In the genomic region with DNA sequence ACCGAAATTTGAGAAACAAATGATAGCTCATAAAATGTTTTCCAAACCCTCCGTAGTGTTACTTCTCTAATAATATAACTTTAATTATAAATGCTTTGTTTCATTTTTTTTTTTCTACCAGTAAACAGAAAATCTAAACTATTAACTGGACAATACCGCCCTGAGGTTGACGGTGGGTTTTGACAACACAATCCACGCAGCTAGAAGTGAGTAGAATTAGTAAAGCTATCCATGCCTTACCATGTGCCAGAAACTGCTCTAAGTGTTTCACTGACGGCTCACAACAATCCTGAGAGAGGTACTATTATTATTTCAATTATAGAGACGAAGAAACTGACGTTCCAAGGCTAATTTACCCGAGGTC, we compare ENCODE assay signal across 8 cellular contexts. TPM values are rescaled to one million over a fixed set of nuclear protein-coding genes. Genes with fewer than 3 reads are reported as not detected.
DNase-seq lines count a peak whose midpoint lies in the region; ATAC-seq, FAIRE-seq and TF ChIP-seq lines count a peak whose summit lies in the region.

No MANE protein-coding gene starts in this region.

- no peaks in the 10 kb centered on the region for H4K20me1 ChIP-seq in H1 (replicated peaks in 1 of 2; ENCODE audit: control insufficient read depth in 1 of 2, insufficient read depth in 2 of 2, low read length in 2 of 2)

- H3K36me3 ChIP-seq in H1 (ENCODE audit: control insufficient read depth in 2 of 4, insufficient read depth in 4 of 4, low read length in 3 of 4) (no peaks in the 10 kb centered on the region), neuron (ENCODE audit: insufficient read depth, low read length) (no peaks in the 10 kb centered on the region)

- peak overlapping the region; percentile 98 for H3K4me3 ChIP-seq in GM12864 (ENCODE audit: low read depth, low read length)
- H3K4me3 ChIP-seq in LNCaP clone FGC (ENCODE audit: low read depth, low read length) = peak overlapping the region; percentile 91
- peak overlapping the region; percentile 70 to 93 (median 88) for H3K4me3 ChIP-seq in H1 (ENCODE audit: extremely low read depth in 1 of 4, insufficient read depth in 2 of 4, low read depth in 3 of 4, low read length in 4 of 4)
- peak overlapping the region; percentile 97 for H3K4me3 ChIP-seq in neuron (ENCODE audit: low read length)

- H3K4me2 ChIP-seq in H1 (ENCODE audit: insufficient read depth in 1 of 2, low read depth in 2 of 2, low read length in 2 of 2) = peak overlapping the region; percentile 72 to 79

- no peak overlapping the region for H3K14ac ChIP-seq in H1 (ENCODE audit: insufficient read length)

- H3K18ac ChIP-seq in H1 (ENCODE audit: extremely low read depth, low read length) = no peak overlapping the region

- intact Hi-C loops in sciatic nerve (cut with DNase I) = no loop called here

- no peak overlapping the region for H2AK5ac ChIP-seq in H1 (ENCODE audit: low read depth, low read length)

- H3K4ac ChIP-seq in H1 (replicated peaks; ENCODE audit: insufficient read length, low read depth, low read length) = no peak overlapping the region

- no peak for FAIRE-seq in H1 (lab: Jason Lieb, UNC)

- H4K5ac ChIP-seq in H1 (ENCODE audit: insufficient read length, low read depth, low read length) = no peak overlapping the region

- 0 out of 2 replicates have a peak overlapping the region, but pooled peaks have one; percentile 35 for H3K27ac ChIP-seq in H1 (ENCODE audit: low read depth, low read length)

- no peaks in the 10 kb centered on the region; a peak in 1 of 7 replicates for H3K4me1 ChIP-seq in H1 (replicated peaks in 1 of 4; ENCODE audit: control insufficient read depth in 3 of 4, insufficient read depth in 4 of 4, low read length in 3 of 4)
- H3K4me1 ChIP-seq in neuron (ENCODE audit: insufficient read depth, low read length) = peaks cover 3% of the 10 kb centered on the region

- ATAC-seq in GM19463 (IDR thresholded peaks at IDR 0.05; ENCODE audit: unreplicated experiment) (no peak), sciatic nerve (no peak)

- 21% methylated on average over 9 of the region's 9 CpGs; no CpG with 5 or more reads in 1 of the 2 experiments for WGBS in H1 (ENCODE audit: extremely low coverage in 1 of 2, insufficient coverage in 1 of 2, insufficient read length in 1 of 2, insufficient replicate concordance in 2 of 2, low coverage in 1 of 2, low lambda C conversion rate in 2 of 2, missing lambda C conversion rate in 1 of 2), 2 experiments

- H2BK120ac ChIP-seq in H1 (replicated peaks; ENCODE audit: low read depth, low read length) = no peak overlapping the region

- no peak for TF ChIP-seq POLR2A in H1 (IDR thresholded peaks at IDR 0.05; ENCODE audit: control extremely low read depth in 1 of 2, low read depth in 2 of 2, low read length in 2 of 2)

- POLR2A ChIA-PET in H1 (lab: Charles Lee; ENCODE audit: partially characterized antibody) = interaction anchor here (0.5 to 2.6 kb wide), 4 partner anchors 9 to 288 kb away, joined by 3 to 7 read pairs (median 4); no protein-coding TSS in a partner anchor

- H3K9me3 ChIP-seq in H1 (ENCODE audit: insufficient read depth in 2 of 2, low read depth in 1 of 2, low read length in 1 of 2) (no peaks in the 10 kb centered on the region), neuron (ENCODE audit: low read length) (no peaks in the 10 kb centered on the region)

- TF ChIP-seq EP300 in H1 (IDR thresholded peaks at IDR 0.05; ENCODE audit: borderline replicate concordance in 1 of 2, low read depth in 2 of 2, low read length in 2 of 2) = no peak

- H2BK5ac ChIP-seq in H1 (ENCODE audit: low read depth, low read length) = peak overlapping the region; percentile 80; the same call in 1 of the 2 replicates

- H2AFZ ChIP-seq in H1 (ENCODE audit: low read length) (peak overlapping the region; percentile 91), neuron (ENCODE audit: low read depth, low read length) (peak overlapping the region; percentile 99)

- H4K8ac ChIP-seq in H1 (ENCODE audit: extremely low read depth, insufficient read depth, low read length) = 0 out of 2 replicates have a peak overlapping the region, but pooled peaks have one; percentile 96

- H3K23ac ChIP-seq in H1 (ENCODE audit: insufficient read length) = no peak overlapping the region

- no peak overlapping the region for H2BK12ac ChIP-seq in H1 (ENCODE audit: low read depth, low read length)

- 0 out of 2 replicates have a peak, but pooled peaks cover 2% of the 10 kb centered on the region for H3K23me2 ChIP-seq in H1 (ENCODE audit: low read depth, low read length)

- TF ChIP-seq RAD21 in H1 (IDR thresholded peaks at IDR 0.05 in 1 of 2, conservative IDR thresholded peaks at IDR 0.05 in 1 of 2; ENCODE audit: low read depth in 2 of 2, low read length in 2 of 2) = no peak

- H3K27me3 ChIP-seq in H1 (replicated peaks in 1 of 4; ENCODE audit: control insufficient read depth in 3 of 4, extremely low read depth in 1 of 4, insufficient read depth in 3 of 4, low read length in 3 of 4) (no peaks in the 10 kb centered on the region), neuron (ENCODE audit: insufficient read depth, low read length) (no peaks in the 10 kb centered on the region)

- CTCF ChIA-PET in H1 (lab: Charles Lee; ENCODE audit: partially characterized antibody) = interaction anchor here (0.8 kb wide), 1 partner anchor 13 kb away, joined by 3 read pairs; no protein-coding TSS in a partner anchor

- H3K79me1 ChIP-seq in H1 (ENCODE audit: low read depth, low read length) = no peaks in the 10 kb centered on the region

- no peak overlapping the region for H2BK20ac ChIP-seq in H1 (ENCODE audit: low read length)

- H3K9ac ChIP-seq in H1 (replicated peaks in 1 of 4; ENCODE audit: extremely low read depth in 1 of 4, low read depth in 3 of 4, low read length in 3 of 4) = peak overlapping the region; percentile 35 to 83 (median 76)

- DNase-seq in GM12864 (ENCODE audit: low read depth) (no peak), LNCaP clone FGC (ENCODE audit: low read depth) (no peak), H1 (ENCODE audit: low read depth in 1 of 2, low spot score in 2 of 2) (no peak), NCI-H446 treated with DMSO at 0.1 percent for 48 hours (lab: John Stamatoyannopoulos, UW) (no peak), DMS153 (lab: John Stamatoyannopoulos, UW) (no peak), sciatic nerve (ENCODE audit: low spot score) (no peak)

- no peak for TF ChIP-seq CTCF in GM12864 (IDR thresholded peaks at IDR 0.05; ENCODE audit: low read depth, low read length, missing control alignments)
- no peak for TF ChIP-seq CTCF in LNCaP clone FGC (IDR thresholded peaks at IDR 0.05; ENCODE audit: control insufficient read depth, extremely low read depth, insufficient read depth)
- no peak for TF ChIP-seq CTCF in H1 (IDR thresholded peaks at IDR 0.05; ENCODE audit: control extremely low read depth in 1 of 3, insufficient read depth in 1 of 3, low read depth in 1 of 3, low read length in 3 of 3)

- H3K79me2 ChIP-seq in H1 (ENCODE audit: control insufficient read depth in 1 of 2, insufficient read depth in 2 of 2, low read length in 2 of 2) = no peaks in the 10 kb centered on the region

- H2BK15ac ChIP-seq in H1 (ENCODE audit: low read length) = no peak overlapping the region

- no peak overlapping the region for H3K56ac ChIP-seq in H1 (replicated peaks; ENCODE audit: insufficient read length, low read depth, low read length)

- H4K91ac ChIP-seq in H1 (replicated peaks; ENCODE audit: insufficient read length, low read length) = no peak overlapping the region

TF ChIP-seq in H1, 55 proteins besides CTCF, POLR2A, EP300 and RAD21:
- TF ChIP-seq, protein P1, sequence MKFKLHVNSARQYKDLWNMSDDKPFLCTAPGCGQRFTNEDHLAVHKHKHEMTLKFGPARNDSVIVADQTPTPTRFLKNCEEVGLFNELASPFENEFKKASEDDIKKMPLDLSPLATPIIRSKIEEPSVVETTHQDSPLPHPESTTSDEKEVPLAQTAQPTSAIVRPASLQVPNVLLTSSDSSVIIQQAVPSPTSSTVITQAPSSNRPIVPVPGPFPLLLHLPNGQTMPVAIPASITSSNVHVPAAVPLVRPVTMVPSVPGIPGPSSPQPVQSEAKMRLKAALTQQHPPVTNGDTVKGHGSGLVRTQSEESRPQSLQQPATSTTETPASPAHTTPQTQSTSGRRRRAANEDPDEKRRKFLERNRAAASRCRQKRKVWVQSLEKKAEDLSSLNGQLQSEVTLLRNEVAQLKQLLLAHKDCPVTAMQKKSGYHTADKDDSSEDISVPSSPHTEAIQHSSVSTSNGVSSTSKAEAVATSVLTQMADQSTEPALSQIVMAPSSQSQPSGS (IDR thresholded peaks at IDR 0.05; ENCODE audit: low read length) = no peak
- TF ChIP-seq BCL11A (IDR thresholded peaks at IDR 0.05; ENCODE audit: low read depth in 2 of 2, low read length in 2 of 2) = no peak
- no peak for TF ChIP-seq CHD1 (IDR thresholded peaks at IDR 0.05; ENCODE audit: low read depth, low read length)

RNA-seq across cellular contexts. Expression of a gene that starts 0.4 kb away (rescaled TPM):
- total RNA-seq in H1 (2021; fragmentation: NEBNext Ultra II Directional; extraction: Animal tissue kit (Norgen Biotek cat#: 25700)) = 15.0 and 16.2 TPM in 2 replicates
- polyA plus RNA-seq in H1 (2011; rRNA removed) = 5.9 and 10.8 TPM in 2 replicates
- polyA plus RNA-seq in H1 (2011; cell fraction: cytosol; rRNA removed) = 13.9 TPM
- polyA plus RNA-seq in H1 (2011; cell fraction: nucleus; rRNA removed) = 1.9 TPM
- polyA plus RNA-seq in H1 (2012, experiment 1 of 2) = 14.2 to 18.1 TPM (median 15.6 TPM) in 4 replicates
- 4.8 TPM for polyA plus RNA-seq in H1 (2012, experiment 2 of 2)
- 9.2 TPM for polyA plus RNA-seq in H1 (2013, experiment 1 of 2)
- 9.1 TPM for polyA plus RNA-seq in H1 (2013, experiment 2 of 2)
- 3.8 TPM in 2 replicates for polyA minus RNA-seq in H1 (2011; rRNA and poly(A)+ RNA removed)
- 4.4 TPM for polyA minus RNA-seq in H1 (2011; cell fraction: cytosol; rRNA and poly(A)+ RNA removed)
- polyA minus RNA-seq in H1 (2011; cell fraction: nucleus; rRNA and poly(A)+ RNA removed) = 3.0 TPM
- total RNA-seq in sciatic nerve = 14.4 TPM

RNA-seq across cellular contexts. Expression of a gene that starts 15.0 kb away (rescaled TPM):
- 47.7 and 57.8 TPM in 2 replicates for total RNA-seq in H1 (2021; fragmentation: NEBNext Ultra II Directional; extraction: Animal tissue kit (Norgen Biotek cat#: 25700))
- polyA plus RNA-seq in H1 (2011; rRNA removed) = 18.6 and 22.6 TPM in 2 replicates
- polyA plus RNA-seq in H1 (2011; cell fraction: cytosol; rRNA removed) = 29.4 TPM
- 12.4 TPM for polyA plus RNA-seq in H1 (2011; cell fraction: nucleus; rRNA removed)
- polyA plus RNA-seq in H1 (2012, experiment 1 of 2) = 35.5 to 40.8 TPM (median 38.1 TPM) in 4 replicates
- 5.1 TPM for polyA plus RNA-seq in H1 (2012, experiment 2 of 2)
- polyA plus RNA-seq in H1 (2013, experiment 1 of 2) = 48.1 TPM
- polyA plus RNA-seq in H1 (2013, experiment 2 of 2) = 50.1 TPM
- 22.5 and 23.1 TPM in 2 replicates for polyA minus RNA-seq in H1 (2011; rRNA and poly(A)+ RNA removed)
- polyA minus RNA-seq in H1 (2011; cell fraction: cytosol; rRNA and poly(A)+ RNA removed) = 22.0 TPM
- polyA minus RNA-seq in H1 (2011; cell fraction: nucleus; rRNA and poly(A)+ RNA removed) = 11.6 TPM
- 35.4 TPM for total RNA-seq in sciatic nerve
